Comparison of ENCODE assay signal across 9 cellular contexts in the genomic region with DNA sequence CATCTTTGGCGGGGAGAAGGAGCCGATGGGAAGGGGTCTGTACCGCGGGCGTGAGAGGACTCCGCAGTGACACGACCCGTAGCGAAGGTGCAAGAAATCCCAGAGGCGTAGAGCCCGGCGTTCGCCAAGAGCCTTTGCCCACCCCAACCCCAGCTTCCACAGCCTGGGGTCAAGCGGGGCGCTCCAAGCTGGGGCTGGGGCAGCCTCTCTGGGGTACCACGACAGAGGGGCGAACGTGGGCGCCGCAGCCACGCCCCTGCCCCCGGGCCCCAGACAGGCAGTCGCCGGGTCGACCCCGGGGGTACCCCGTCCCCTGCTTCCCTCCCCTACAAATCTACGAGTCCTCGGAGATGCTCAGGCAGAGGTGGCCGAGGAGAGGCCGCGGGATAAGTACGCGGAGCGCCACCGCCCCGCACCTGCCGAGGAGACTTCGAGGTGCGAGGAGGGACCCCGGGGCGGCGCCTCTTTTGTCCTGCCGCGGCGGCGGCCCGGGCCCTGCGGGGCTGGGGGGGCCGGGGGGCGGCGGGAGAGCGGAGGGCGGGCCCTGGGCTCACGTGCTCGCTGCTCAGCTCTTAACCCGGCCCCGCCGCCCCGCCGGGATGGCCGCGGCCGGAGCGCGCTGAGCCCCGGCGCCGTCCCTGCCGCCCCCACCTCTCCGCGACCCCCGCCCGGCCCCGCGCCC. TPM values are rescaled to one million over a fixed set of nuclear protein-coding genes. Genes with fewer than 3 reads are reported as not detected.
DNase-seq lines count a peak whose midpoint lies in the region; ATAC-seq, FAIRE-seq and TF ChIP-seq lines count a peak whose summit lies in the region.
"Had no signal": no experiment of that assay in that cellular context is flagged by ENCODE, and none has a peak within 500 bp of the region (broad histone marks: within the 10 kb centered on the region; RNA-seq: fewer than 3 reads in every experiment).

Gene ADAM11, plus strand, starts transcription at position 575 of the 682 bp plus-strand sequence. CDS start 212 bp downstream, outside the sequence.

- H3K27me3 ChIP-seq in ascending aorta: peaks cover 9% of the 10 kb centered on the region
- H3K27me3 ChIP-seq in keratinocyte (ENCODE audit: control insufficient read depth, extremely low read depth, insufficient read depth, low read length): peaks cover 35% of the 10 kb centered on the region
- peaks cover 54% of the 10 kb centered on the region for H3K27me3 ChIP-seq in transverse colon

- H3K9ac ChIP-seq in keratinocyte (ENCODE audit: control insufficient read depth, extremely low read depth, insufficient read depth, low read length): no peak within 1 kb of the TSS

- H3K27ac ChIP-seq in ascending aorta (no peak within 1 kb of the TSS), keratinocyte (ENCODE audit: control insufficient read depth, insufficient read depth, low read length) (no peak within 1 kb of the TSS), transverse colon (no peak within 1 kb of the TSS)

- H3K9me3 ChIP-seq in ascending aorta: no peaks in the 10 kb centered on the region
- no peaks in the 10 kb centered on the region for H3K9me3 ChIP-seq in keratinocyte (ENCODE audit: control insufficient read depth, low read depth, low read length)
- no peaks in the 10 kb centered on the region for H3K9me3 ChIP-seq in transverse colon

- H3K4me1 Mint-ChIP-seq in activated naive CD4-positive, alpha-beta T cell treated with anti-CD3 and anti-CD28 coated beads, Interleukin-2, amount 50 U/mL, for 24 hours: no peaks in the 10 kb centered on the region

- H3K4me3 Mint-ChIP-seq in activated naive CD4-positive, alpha-beta T cell treated with anti-CD3 and anti-CD28 coated beads, Interleukin-2, amount 50 U/mL, for 24 hours: peak within 1 kb of the TSS; percentile 81

- TF ChIP-seq POLR2A in transverse colon (IDR thresholded peaks at IDR 0.05): no peak

- peaks cover 24% of the 10 kb centered on the region for H3K27me3 Mint-ChIP-seq in activated naive CD4-positive, alpha-beta T cell treated with anti-CD3 and anti-CD28 coated beads, Interleukin-2, amount 50 U/mL, for 24 hours

- no peaks in the 10 kb centered on the region for H3K9me1 ChIP-seq in keratinocyte (ENCODE audit: control insufficient read depth, extremely low read depth, insufficient read depth, low read length)

- in situ Hi-C loops in transverse colon (cut with MboI; ENCODE audit: low pct_ligation_motif_present in 1 of 4, low pct_unique_long_range_greater_than_20kb in 1 of 4, low sequenced_read_pairs in 3 of 4): no loop called here

- no peak within 1 kb of the TSS for H3K27ac Mint-ChIP-seq in activated naive CD4-positive, alpha-beta T cell treated with anti-CD3 and anti-CD28 coated beads, Interleukin-2, amount 50 U/mL, for 24 hours

- dilution Hi-C loops in keratinocyte (cut with MboI; ENCODE audit: extremely low pct_ligation_motif_present, low sequenced_read_pairs): no loop called here

- no peak for DNase-seq in activated naive CD4-positive, alpha-beta T cell (lab: John Stamatoyannopoulos, UW)
- DNase-seq in ascending aorta (ENCODE audit: low spot score in 2 of 2) (no peak), keratinocyte (ENCODE audit: low read depth, low spot score) (no peak), transverse colon (no peak), RKO (ENCODE audit: low spot score) (no peak), cerebellar nuclear complex (lab: John Stamatoyannopoulos, UW) (no peak)

- no peaks in the 10 kb centered on the region for H3K36me3 Mint-ChIP-seq in activated naive CD4-positive, alpha-beta T cell treated with anti-CD3 and anti-CD28 coated beads, Interleukin-2, amount 50 U/mL, for 24 hours

- no peaks in the 10 kb centered on the region for H3K9me3 Mint-ChIP-seq in activated naive CD4-positive, alpha-beta T cell treated with anti-CD3 and anti-CD28 coated beads, Interleukin-2, amount 50 U/mL, for 24 hours

- WGBS in transverse colon (ENCODE audit: low coverage in 1 of 2), 2 donors: 30% methylated on average over 24 of the region's 76 CpGs; no CpG with 5 or more reads in 1 of the 2 donors

- H2AFZ ChIP-seq in keratinocyte (ENCODE audit: control insufficient read depth, low read length): no peak within 1 kb of the TSS

- ATAC-seq in GM21526 (IDR thresholded peaks at IDR 0.05; ENCODE audit: low FRiP score, unreplicated experiment): no peak
- ATAC-seq: GM12878 had no signal

- peak within 1 kb of the TSS; percentile 37 for H3K4me2 ChIP-seq in keratinocyte (ENCODE audit: control insufficient read depth, extremely low read depth, insufficient read depth, low read depth, low read length)

- no peak for TF ChIP-seq CTCF in ascending aorta (IDR thresholded peaks at IDR 0.05)
- no peak for TF ChIP-seq CTCF in keratinocyte (optimal IDR thresholded peaks at IDR 0.05 in 1 of 3, IDR thresholded peaks at IDR 0.05 in 1 of 3, conservative IDR thresholded peaks at IDR 0.05 in 1 of 3; ENCODE audit: extremely low read depth in 1 of 3, insufficient read depth in 2 of 3, low read length in 3 of 3)
- TF ChIP-seq CTCF in transverse colon (IDR thresholded peaks at IDR 0.05): no peak

- intact Hi-C loops in ascending aorta (cut with DNase I): no loop called here
- intact Hi-C loops in transverse colon (cut with DNase I; ENCODE audit: low total_unique reads): no loop called here

- H3K4me3 ChIP-seq in ascending aorta (peak within 1 kb of the TSS; percentile 58 to 63), keratinocyte (ENCODE audit: control insufficient read depth in 2 of 3, extremely low read depth in 1 of 3, insufficient read depth in 2 of 3, low read depth in 1 of 3, low read length in 3 of 3) (peak within 1 kb of the TSS in 2 of 3 experiments; percentile 8 to 27), transverse colon (peak within 1 kb of the TSS; percentile 23 to 48 (median 31))
- H3K4me3 ChIP-seq: GM12878 had no signal

- no peaks in the 10 kb centered on the region for H4K20me1 ChIP-seq in keratinocyte (ENCODE audit: control insufficient read depth, extremely low read depth, insufficient read depth, low read length)

- H3K36me3 ChIP-seq in ascending aorta (no peaks in the 10 kb centered on the region), keratinocyte (ENCODE audit: control insufficient read depth in 2 of 2, extremely low read depth in 1 of 2, insufficient read depth in 2 of 2, low read length in 2 of 2) (no peaks in the 10 kb centered on the region), transverse colon (no peaks in the 10 kb centered on the region)

- H3K4me1 ChIP-seq in ascending aorta (peaks cover 5 to 13% of the 10 kb centered on the region in 2 donors), keratinocyte (ENCODE audit: control insufficient read depth, extremely low read depth, insufficient read depth, low read length) (no peaks in the 10 kb centered on the region), transverse colon (peaks cover 5 to 13% (median 13%) of the 10 kb centered on the region in 4 donors)

- FAIRE-seq in keratinocyte (lab: Jason Lieb, UNC): no peak
- FAIRE-seq: GM12878 had no signal

- no peaks in the 10 kb centered on the region for H3K79me2 ChIP-seq in keratinocyte (ENCODE audit: control insufficient read depth, insufficient read depth, low read length)

- TF ChIP-seq EP300 in transverse colon (IDR thresholded peaks at IDR 0.05; ENCODE audit: low read depth): no peak

RNA-seq across cellular contexts. Expression of gene ADAM11, which starts in this region (rescaled TPM):
- total RNA-seq in ascending aorta (not detected), transverse colon (1 to 10 TPM in 1 of 4 donors, under 1 TPM in 3; 0.37 to 2.0 (median 0.72) TPM)
- 0.03 to 0.17 TPM (median 0.15 TPM) in 3 replicates for polyA plus RNA-seq in keratinocyte
- polyA plus RNA-seq in keratinocyte (2011; ENCODE audit: low read depth): not detected
- polyA plus RNA-seq in keratinocyte (2011; cell fraction: cytosol; rRNA removed): 0.04 TPM in 1 of 2 replicates, not detected in the other
- polyA plus RNA-seq in keratinocyte (2011; cell fraction: nucleus; rRNA removed): 0.08 and 0.15 TPM in 2 replicates
- 0.06 TPM in 2 replicates for polyA plus RNA-seq in keratinocyte (2012; ENCODE audit: low replicate concordance)
- 0.03 to 0.20 TPM in 2 of 3 replicates, not detected in the other for polyA minus RNA-seq in keratinocyte
- not detected for polyA minus RNA-seq in keratinocyte (2011; cell fraction: cytosol; rRNA and poly(A)+ RNA removed)
- polyA minus RNA-seq in keratinocyte (2011; cell fraction: nucleus; rRNA and poly(A)+ RNA removed): not detected in 2 replicates
